8 cellular contexts compared by ENCODE assay signal in genomic region chr2:204145197-204146190, GRCh38.
DNase-seq lines count a peak whose midpoint lies in the region; ATAC-seq, FAIRE-seq and TF ChIP-seq lines count a peak whose summit lies in the region.

No MANE protein-coding gene starts in this region.

- no peaks in the 10 kb centered on the region for H4K20me1 ChIP-seq in HepG2 (ENCODE audit: insufficient read depth, low read length)

- in situ Hi-C loops in HepG2 (cut with HindIII; ENCODE audit: extremely low pct_ligation_motif_present, low pct_unique_long_range_greater_than_20kb): no loop called here

- peak overlapping the region; percentile 68 for H3K27ac Mint-ChIP-seq in activated CD4-positive, alpha-beta T cell treated with anti-CD3 and anti-CD28 coated beads for 36 hours

- no peaks in the 10 kb centered on the region for H3K36me3 Mint-ChIP-seq in activated CD4-positive, alpha-beta T cell treated with anti-CD3 and anti-CD28 coated beads for 36 hours (ENCODE audit: low read depth)

- BruUV-seq in HepG2 (replicated peaks; lab: Mats Ljungman, UMichigan): no TSS peak

- no peaks in the 10 kb centered on the region for H3K36me3 ChIP-seq in colonic mucosa
- H3K36me3 ChIP-seq in HepG2 (replicated peaks in 1 of 2; ENCODE audit: control insufficient read depth in 1 of 2, insufficient read depth in 2 of 2, low read length in 2 of 2): no peaks in the 10 kb centered on the region

- H3K4me3 ChIP-seq in AG10803 (ENCODE audit: low read length): peak overlapping the region; percentile 28
- H3K4me3 ChIP-seq in colonic mucosa: peak overlapping the region; percentile 31
- H3K4me3 ChIP-seq in HepG2 (replicated peaks in 1 of 3; ENCODE audit: insufficient read depth in 1 of 3, low read depth in 2 of 3, low read length in 3 of 3): no peak overlapping the region; a peak in 1 of 6 replicates

- peak; percentile 81 for FAIRE-seq in HepG2 (lab: Jason Lieb, UNC)

- H3K4me1 ChIP-seq in colonic mucosa (no peaks in the 10 kb centered on the region), HepG2 (ENCODE audit: insufficient read depth, low read length) (no peaks in the 10 kb centered on the region)

- CTCF ChIA-PET in activated CD4-positive, alpha-beta T cell treated with anti-CD3 and anti-CD28 coated beads for 36 hours (lab: Charles Lee): interaction anchor here (0.6 to 2.7 kb wide), 26 partner anchors 9 to 305 kb away, joined by 3 to 37 read pairs (median 4); no protein-coding TSS in a partner anchor
- CTCF ChIA-PET in HepG2 (lab: Yijun Ruan, JAX; ENCODE audit: low intra/inter-chr PET ratio, low total read pairs): interaction anchor here (2.3 kb wide), 1 partner anchor 33 kb away, joined by 20 read pairs; no protein-coding TSS in a partner anchor

- H3K27me3 ChIP-seq in colonic mucosa (no peaks in the 10 kb centered on the region), HepG2 (ENCODE audit: control insufficient read depth in 1 of 2, insufficient read depth in 2 of 2, low read length in 2 of 2) (peaks cover 0 to 4% of the 10 kb centered on the region in 2 experiments; a peak in 2 of 5 replicates)

- no peaks in the 10 kb centered on the region for H3K9me3 ChIP-seq in colonic mucosa
- H3K9me3 ChIP-seq in HepG2 (ENCODE audit: low read length): no peaks in the 10 kb centered on the region

- TF ChIP-seq CTCF in AG10803 (conservative IDR thresholded peaks at IDR 0.05; ENCODE audit: low read length) (peak; percentile 96), colonic mucosa (IDR thresholded peaks at IDR 0.05) (peak; percentile 95), HepG2 (CRISPR knock-in tag; IDR thresholded peaks at IDR 0.05) (peak; percentile 96)

- H3K9ac ChIP-seq in colonic mucosa (ENCODE audit: low read depth in 2 of 2, low read length in 2 of 2) (peak overlapping the region in 1 of 2 donors; percentile 38), HepG2 (ENCODE audit: insufficient read depth, low read depth, low read length) (no peak overlapping the region)

- peaks cover 13% of the 10 kb centered on the region for H3K27me3 Mint-ChIP-seq in activated CD4-positive, alpha-beta T cell treated with anti-CD3 and anti-CD28 coated beads for 36 hours

- peaks cover 10% of the 10 kb centered on the region for H3K4me1 Mint-ChIP-seq in activated CD4-positive, alpha-beta T cell treated with anti-CD3 and anti-CD28 coated beads for 36 hours

- TF ChIP-seq EP300 in HepG2 (IDR thresholded peaks at IDR 0.05; ENCODE audit: low read depth in 2 of 2, low read length in 2 of 2) (no peak), HepG2 (CRISPR knock-in tag; IDR thresholded peaks at IDR 0.05; ENCODE audit: borderline replicate concordance) (no peak)

- DNase-seq in AG10803 (ENCODE audit: low read depth) (peak; percentile 62), NCI-H2227 (lab: John Stamatoyannopoulos, UW; ENCODE audit: unreplicated experiment) (peak; percentile 91), colonic mucosa (peak; percentile 84), HepG2 (ENCODE audit: low spot score) (peak; percentile 65)
- DNase-seq in activated CD4-positive, alpha-beta T cell treated with anti-CD3 and anti-CD28 coated beads for 36 hours: peak; percentile 89
- peak; percentile 74 for DNase-seq in stimulated activated CD4-positive, alpha-beta T cell treated with anti-CD3 and anti-CD28 coated beads, Interleukin-4, amount 100 ng/mL, for 1 hour

- 15% methylated on average over 19 of the region's 21 CpGs for WGBS in HepG2 (ENCODE audit: low lambda C conversion rate)

- ATAC-seq in GM19023 (IDR thresholded peaks at IDR 0.05; ENCODE audit: unreplicated experiment): peak; percentile 99
- peak; percentile 98 for ATAC-seq in HG03196 (IDR thresholded peaks at IDR 0.05; ENCODE audit: unreplicated experiment)
- ATAC-seq in activated CD4-positive, alpha-beta T cell treated with anti-CD3 and anti-CD28 coated beads for 36 hours: peak; percentile 97
- ATAC-seq in HepG2: peak; percentile 100

- peak overlapping the region; percentile 65 for H3K4me3 Mint-ChIP-seq in activated CD4-positive, alpha-beta T cell treated with anti-CD3 and anti-CD28 coated beads for 36 hours

- no peak overlapping the region for H3K27ac ChIP-seq in colonic mucosa
- no peak overlapping the region for H3K27ac ChIP-seq in HepG2 (ENCODE audit: extremely low read length, insufficient read depth, low read length)

- no peak overlapping the region for H2AFZ ChIP-seq in HepG2 (ENCODE audit: low read length)

- POLR2A ChIA-PET in activated CD4-positive, alpha-beta T cell treated with anti-CD3 and anti-CD28 coated beads for 36 hours (lab: Charles Lee): interaction anchor here (0.6 kb wide), 1 partner anchor 1773 kb away, joined by 3 read pairs; no protein-coding TSS in a partner anchor
- POLR2A ChIA-PET in HepG2 (lab: Yijun Ruan, JAX): no interaction called here

- no peaks in the 10 kb centered on the region for H3K79me2 ChIP-seq in HepG2 (ENCODE audit: insufficient read depth, low read length)

- H3K4me2 ChIP-seq in HepG2 (ENCODE audit: low read depth, low read length): peak overlapping the region; percentile 34

- TF ChIP-seq RAD21 in HepG2 (CRISPR knock-in tag; IDR thresholded peaks at IDR 0.05): peak; percentile 80

- intact Hi-C loops in activated CD4-positive, alpha-beta T cell treated with anti-CD3 and anti-CD28 coated beads for 36 hours (cut with DNase I, micrococcal nuclease): loop anchor here (1.0 to 5.0 kb wide), 6 partner anchors 33 to 167 kb away; no protein-coding TSS in a partner anchor
- intact Hi-C loops in colonic mucosa (cut with DNase I) (loop anchor here (2.0 kb wide), 1 partner anchor 35 kb away; no protein-coding TSS in a partner anchor), HepG2 (cut with micrococcal nuclease; ENCODE audit: unreplicated experiment) (loop anchor here (1.0 to 10.0 kb wide), 4 partner anchors 33 to 1539 kb away; partner anchors contain the start of gene NRP2)

- no peak for TF ChIP-seq POLR2A in HepG2 (IDR thresholded peaks at IDR 0.05; ENCODE audit: insufficient read depth in 1 of 2, low read depth in 2 of 2, low read length in 2 of 2)

- H3K9me3 Mint-ChIP-seq in activated CD4-positive, alpha-beta T cell treated with anti-CD3 and anti-CD28 coated beads for 36 hours (ENCODE audit: low read depth): no peaks in the 10 kb centered on the region

TF ChIP-seq in HepG2, 621 proteins besides CTCF, POLR2A, EP300 and RAD21 (continues in another document):
- TF ChIP-seq CBX5 (CRISPR knock-in tag; IDR thresholded peaks at IDR 0.05; ENCODE audit: borderline replicate concordance) (0 out of 2 replicates have a peak, but pooled peaks have one; percentile 36), MIXL1 (CRISPR knock-in tag; IDR thresholded peaks at IDR 0.05) (0 out of 2 replicates have a peak, but pooled peaks have one; percentile 30), YY1 (IDR thresholded peaks at IDR 0.05; ENCODE audit: insufficient read depth, insufficient replicate concordance, low read depth, low read length) (peak; percentile 59), ZNF850 (CRISPR knock-in tag; conservative IDR thresholded peaks at IDR 0.05) (no peak), XRCC5 (optimal IDR thresholded peaks at IDR 0.05; ENCODE audit: low read length) (peak; percentile 88), THAP11 (CRISPR knock-in tag; IDR thresholded peaks at IDR 0.05) (peak; percentile 27; the same call in 1 of the 2 replicates), PCBP2 (optimal IDR thresholded peaks at IDR 0.05; ENCODE audit: low read depth, low read length, poor library complexity, severe bottlenecking) (no peak), SMC3 (IDR thresholded peaks at IDR 0.05; ENCODE audit: low read length) (peak; percentile 59), ZNF605 (CRISPR knock-in tag; IDR thresholded peaks at IDR 0.05) (peak; percentile 59; the same call in 1 of the 2 replicates), ZMAT3 (CRISPR knock-in tag; conservative IDR thresholded peaks at IDR 0.05) (no peak), SALL1 (CRISPR knock-in tag; IDR thresholded peaks at IDR 0.05) (0 out of 2 replicates have a peak, but pooled peaks have one; percentile 27)
- TF ChIP-seq, protein P1, sequence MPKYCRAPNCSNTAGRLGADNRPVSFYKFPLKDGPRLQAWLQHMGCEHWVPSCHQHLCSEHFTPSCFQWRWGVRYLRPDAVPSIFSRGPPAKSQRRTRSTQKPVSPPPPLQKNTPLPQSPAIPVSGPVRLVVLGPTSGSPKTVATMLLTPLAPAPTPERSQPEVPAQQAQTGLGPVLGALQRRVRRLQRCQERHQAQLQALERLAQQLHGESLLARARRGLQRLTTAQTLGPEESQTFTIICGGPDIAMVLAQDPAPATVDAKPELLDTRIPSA (CRISPR knock-in tag; IDR thresholded peaks at IDR 0.05; ENCODE audit: borderline replicate concordance): no peak
- TF ChIP-seq, protein P2, sequence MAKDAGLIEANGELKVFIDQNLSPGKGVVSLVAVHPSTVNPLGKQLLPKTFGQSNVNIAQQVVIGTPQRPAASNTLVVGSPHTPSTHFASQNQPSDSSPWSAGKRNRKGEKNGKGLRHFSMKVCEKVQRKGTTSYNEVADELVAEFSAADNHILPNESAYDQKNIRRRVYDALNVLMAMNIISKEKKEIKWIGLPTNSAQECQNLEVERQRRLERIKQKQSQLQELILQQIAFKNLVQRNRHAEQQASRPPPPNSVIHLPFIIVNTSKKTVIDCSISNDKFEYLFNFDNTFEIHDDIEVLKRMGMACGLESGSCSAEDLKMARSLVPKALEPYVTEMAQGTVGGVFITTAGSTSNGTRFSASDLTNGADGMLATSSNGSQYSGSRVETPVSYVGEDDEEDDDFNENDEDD (CRISPR knock-in tag; IDR thresholded peaks at IDR 0.05; ENCODE audit: borderline replicate concordance): 0 out of 2 replicates have a peak, but pooled peaks have one; percentile 23
- TF ChIP-seq, protein P3, sequence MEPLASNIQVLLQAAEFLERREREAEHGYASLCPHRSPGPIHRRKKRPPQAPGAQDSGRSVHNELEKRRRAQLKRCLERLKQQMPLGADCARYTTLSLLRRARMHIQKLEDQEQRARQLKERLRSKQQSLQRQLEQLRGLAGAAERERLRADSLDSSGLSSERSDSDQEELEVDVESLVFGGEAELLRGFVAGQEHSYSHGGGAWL (CRISPR knock-in tag; IDR thresholded peaks at IDR 0.05): no peak
- TF ChIP-seq, protein P4, sequence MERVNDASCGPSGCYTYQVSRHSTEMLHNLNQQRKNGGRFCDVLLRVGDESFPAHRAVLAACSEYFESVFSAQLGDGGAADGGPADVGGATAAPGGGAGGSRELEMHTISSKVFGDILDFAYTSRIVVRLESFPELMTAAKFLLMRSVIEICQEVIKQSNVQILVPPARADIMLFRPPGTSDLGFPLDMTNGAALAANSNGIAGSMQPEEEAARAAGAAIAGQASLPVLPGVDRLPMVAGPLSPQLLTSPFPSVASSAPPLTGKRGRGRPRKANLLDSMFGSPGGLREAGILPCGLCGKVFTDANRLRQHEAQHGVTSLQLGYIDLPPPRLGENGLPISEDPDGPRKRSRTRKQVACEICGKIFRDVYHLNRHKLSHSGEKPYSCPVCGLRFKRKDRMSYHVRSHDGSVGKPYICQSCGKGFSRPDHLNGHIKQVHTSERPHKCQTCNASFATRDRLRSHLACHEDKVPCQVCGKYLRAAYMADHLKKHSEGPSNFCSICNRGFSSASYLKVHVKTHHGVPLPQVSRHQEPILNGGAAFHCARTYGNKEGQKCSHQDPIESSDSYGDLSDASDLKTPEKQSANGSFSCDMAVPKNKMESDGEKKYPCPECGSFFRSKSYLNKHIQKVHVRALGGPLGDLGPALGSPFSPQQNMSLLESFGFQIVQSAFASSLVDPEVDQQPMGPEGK (CRISPR knock-in tag; IDR thresholded peaks at IDR 0.05): peak; percentile 60; the same call in 1 of the 2 replicates

Comparison
In these comparisons a context has a peak if more than half of its experiments do, and no peak if none do; other contexts are left out.
1. H3K4me3 ChIP-seq: peak in AG10803 (single experiment) and colonic mucosa (single experiment); none in HepG2 (0 of 3).
2. Peak in every context shown above with its lines, with median percentiles within 50 percentile points of each other: DNase-seq, CTCF ChIP-seq and ATAC-seq.